In genomic region chr4:95857761-95858160, GRCh38 we compare ENCODE assay signal across 19 cellular contexts. TPM values are rescaled to one million over a fixed set of nuclear protein-coding genes. Genes with fewer than 3 reads are reported as not detected.
DNase-seq lines count a peak whose midpoint lies in the region; ATAC-seq, FAIRE-seq and TF ChIP-seq lines count a peak whose summit lies in the region.
"Had no signal": no experiment of that assay in that cellular context is flagged by ENCODE, and none has a peak within 500 bp of the region (broad histone marks: within the 10 kb centered on the region; RNA-seq: fewer than 3 reads in every experiment).

No MANE protein-coding gene starts in this region.

- no peak for TF ChIP-seq CTCF in epithelial cell of esophagus (IDR thresholded peaks at IDR 0.05; ENCODE audit: insufficient read depth, low read depth, low read length, missing control alignments)
- TF ChIP-seq CTCF in natural killer cell (IDR thresholded peaks at IDR 0.05): no peak

- no peak overlapping the region for H3K4me3 ChIP-seq in epithelial cell of esophagus (ENCODE audit: low read length)
- H3K4me3 ChIP-seq: K562 had no signal

- intact Hi-C loops in natural killer cell (cut with micrococcal nuclease): no loop called here

- H3K9me3 Mint-ChIP-seq in natural killer cell: peaks cover 0 to 5% of the 10 kb centered on the region in 2 donors
- H3K9me3 Mint-ChIP-seq: CD4-positive, alpha-beta T cell; H9 had no signal

- no peaks in the 10 kb centered on the region for H3K36me3 Mint-ChIP-seq in natural killer cell

- H3K4me1 Mint-ChIP-seq in natural killer cell: no peaks in the 10 kb centered on the region

- H3K27me3 Mint-ChIP-seq in natural killer cell (ENCODE audit: low read depth in 2 of 2): no peaks in the 10 kb centered on the region
- H3K27me3 Mint-ChIP-seq: CD4-positive, alpha-beta T cell had no signal

- H3K27ac Mint-ChIP-seq in natural killer cell: no peak overlapping the region
- H3K27ac Mint-ChIP-seq: CD4-positive, alpha-beta T cell; H9 had no signal

- DNase-seq in M059J (ENCODE audit: low read depth) (peak; percentile 24), amniotic epithelial cell (ENCODE audit: low read depth) (peak; percentile 22), epithelial cell of esophagus (ENCODE audit: low read depth) (peak; percentile 31), HTR-8/SVneo (ENCODE audit: insufficient read length, low spot score) (no peak), NCI-H2196 (lab: John Stamatoyannopoulos, UW; ENCODE audit: unreplicated experiment) (no peak), natural killer cell (no peak)
- DNase-seq: BE2C; Calu3; CD4-positive, alpha-beta T cell; DMS53; H9; NCI-H1436; NCI-H2029 treated with DMSO at 0.1 percent for 48 hours; NCI-H524; SIG-M5 had no signal

- no peak overlapping the region for H3K4me3 Mint-ChIP-seq in natural killer cell
- H3K4me3 Mint-ChIP-seq: CD4-positive, alpha-beta T cell; H9 had no signal

- no peak for FAIRE-seq in HTR-8/SVneo (lab: Jason Lieb, UNC)
- FAIRE-seq: GM19239, K562, RCC 7860 had no signal

- ATAC-seq in GM18907 (IDR thresholded peaks at IDR 0.05; ENCODE audit: unreplicated experiment) (no peak), natural killer cell (no peak)
- ATAC-seq: K562 had no signal

RNA-seq across cellular contexts. Expression of gene PDHA2, which starts 17.9 kb away (rescaled TPM):
- not detected in 2 replicates for total RNA-seq in M059J (2014; rRNA removed; shearing (Covaris generic))
- not detected for total RNA-seq in natural killer cell
- total RNA-seq: Calu3; CD4-positive, alpha-beta T cell; H9; K562 had no signal

Comparison
In these comparisons a context has a peak if more than half of its experiments do, and no peak if none do; other contexts are left out.
1. DNase-seq: peak in M059J (single experiment), amniotic epithelial cell (single experiment) and epithelial cell of esophagus (single experiment); none in HTR-8/SVneo (single experiment), NCI-H2196 (single experiment) and natural killer cell (single experiment).